In genomic region chr6:143965503-143966171, GRCh38 we compare ENCODE assay signal across 10 cellular contexts. TPM values are rescaled to one million over a fixed set of nuclear protein-coding genes. Genes with fewer than 3 reads are reported as not detected.
DNase-seq lines count a peak whose midpoint lies in the region; ATAC-seq and TF ChIP-seq lines count a peak whose summit lies in the region.
"Had no signal": no experiment of that assay in that cellular context is flagged by ENCODE, and none has a peak within 500 bp of the region (broad histone marks: within the 10 kb centered on the region; RNA-seq: fewer than 3 reads in every experiment).

No MANE protein-coding gene starts in this region.

- H3K27ac Mint-ChIP-seq in natural killer cell = peak overlapping the region in 1 of 2 donors; percentile 13
- H3K27ac Mint-ChIP-seq in naive thymus-derived CD8-positive, alpha-beta T cell = no peak overlapping the region

- in situ Hi-C loops in G401 (cut with HindIII; ENCODE audit: low sequenced_read_pairs) = no loop called here

- H3K4me3 ChIP-seq in MG63 (no peak overlapping the region), cardiac fibroblast (replicated peaks in 1 of 2; ENCODE audit: low read depth in 2 of 2, low read length in 2 of 2) (no peak overlapping the region)

- no peaks in the 10 kb centered on the region for H3K9me3 ChIP-seq in MG63

- DNase-seq in GM04503 (ENCODE audit: low read depth) (peak; percentile 67), MG63 (peak; percentile 25), cardiac fibroblast (ENCODE audit: low read depth in 2 of 2) (peak; percentile 71 to 73), natural killer cell (no peak), G401 (ENCODE audit: low spot score) (no peak), T1000 (lab: John Stamatoyannopoulos, UW) (no peak)
- no peak for DNase-seq in naive thymus-derived CD8-positive, alpha-beta T cell
- DNase-seq: H7, NCI-H1694 had no signal

- no peaks in the 10 kb centered on the region for H3K27me3 Mint-ChIP-seq in natural killer cell (ENCODE audit: low read depth in 2 of 2)
- H3K27me3 Mint-ChIP-seq in naive thymus-derived CD8-positive, alpha-beta T cell = no peaks in the 10 kb centered on the region

- peaks cover 11 to 17% of the 10 kb centered on the region in 2 donors for H3K4me1 Mint-ChIP-seq in natural killer cell
- H3K4me1 Mint-ChIP-seq in naive thymus-derived CD8-positive, alpha-beta T cell = peaks cover 0 to 6% (median 0%) of the 10 kb centered on the region in 4 donors

- peaks cover 3% of the 10 kb centered on the region; the same call in 1 of the 2 replicates for H3K27me3 ChIP-seq in MG63

- TF ChIP-seq CTCF in cardiac fibroblast (IDR thresholded peaks at IDR 0.05; ENCODE audit: low read depth, low read length) (no peak), natural killer cell (IDR thresholded peaks at IDR 0.05) (no peak)

- intact Hi-C loops in natural killer cell (cut with micrococcal nuclease) = no loop called here

- H3K9me3 Mint-ChIP-seq in natural killer cell = no peaks in the 10 kb centered on the region
- H3K9me3 Mint-ChIP-seq in naive thymus-derived CD8-positive, alpha-beta T cell = no peaks in the 10 kb centered on the region

- H3K4me3 Mint-ChIP-seq in natural killer cell = no peak overlapping the region
- H3K4me3 Mint-ChIP-seq in naive thymus-derived CD8-positive, alpha-beta T cell = no peak overlapping the region

- POLR2A ChIA-PET in naive thymus-derived CD8-positive, alpha-beta T cell (lab: Charles Lee) = no interaction called here

- peak; percentile 44 to 70 (median 65) for ATAC-seq in natural killer cell
- ATAC-seq in naive thymus-derived CD8-positive, alpha-beta T cell = no peak
- no peak for ATAC-seq in GM19023 (IDR thresholded peaks at IDR 0.05; ENCODE audit: unreplicated experiment)

- no peaks in the 10 kb centered on the region for H3K36me3 Mint-ChIP-seq in natural killer cell
- peaks cover 0 to 6% (median 0%) of the 10 kb centered on the region in 3 donors for H3K36me3 Mint-ChIP-seq in naive thymus-derived CD8-positive, alpha-beta T cell

- peaks cover 4% of the 10 kb centered on the region; the same call in 1 of the 2 replicates for H3K36me3 ChIP-seq in MG63

RNA-seq across cellular contexts. Expression of gene PLAGL1, which starts 42.4 kb away (rescaled TPM):
- total RNA-seq in MG63 (2014; rRNA removed; shearing (Covaris generic); ENCODE audit: low replicate concordance) = 2.1 and 5.0 TPM in 2 replicates
- total RNA-seq in natural killer cell = 10 to 100 TPM in 1 of 3 donors, 1 to 10 TPM in 2; 4.9 to 12.2 (median 6.8) TPM
- total RNA-seq in G401 (2014; rRNA removed; shearing (Covaris generic)) = 5.5 and 9.9 TPM in 2 replicates
- total RNA-seq in naive thymus-derived CD8-positive, alpha-beta T cell = 1 to 10 TPM; 7.6 to 8.0 TPM
- 1 to 10 TPM; 2.9 to 4.9 (median 3.3) TPM for polyA plus RNA-seq in naive thymus-derived CD8-positive, alpha-beta T cell

Comparison
In these comparisons a context has a peak if more than half of its experiments do, and no peak if none do; other contexts are left out.
1. DNase-seq: peak in GM04503 (single experiment), MG63 (single experiment) and cardiac fibroblast (2 of 2); none in natural killer cell (single experiment), G401 (single experiment), naive thymus-derived CD8-positive, alpha-beta T cell (0 of 10) and T1000 (single experiment).
2. ATAC-seq: peak in natural killer cell (3 of 3); none in naive thymus-derived CD8-positive, alpha-beta T cell (0 of 2) and GM19023 (single experiment).